In genomic region chr2:132421198-132421780, GRCh38 we compare ENCODE assay signal across 1 cellular context.
TF ChIP-seq lines count a peak whose summit lies in the region.

No MANE protein-coding gene starts in this region.

TF ChIP-seq in IMR-90, 13 proteins besides CTCF, POLR2A, EP300 and RAD21:
- no peak for TF ChIP-seq RCOR1 (IDR thresholded peaks at IDR 0.05; ENCODE audit: insufficient replicate concordance, low read length)
- no peak for TF ChIP-seq RFX5 (IDR thresholded peaks at IDR 0.05; ENCODE audit: low read depth, low read length)
- no peak for TF ChIP-seq SMC3 (IDR thresholded peaks at IDR 0.05; ENCODE audit: low read depth, low read length)
- TF ChIP-seq MAZ (IDR thresholded peaks at IDR 0.05; ENCODE audit: borderline replicate concordance, low read depth, low read length) = no peak
- TF ChIP-seq MXI1 (IDR thresholded peaks at IDR 0.05; ENCODE audit: borderline replicate concordance, low read depth, low read length) = no peak
- no peak for TF ChIP-seq CHD1 (IDR thresholded peaks at IDR 0.05; ENCODE audit: low read depth, low read length)
- TF ChIP-seq MAFK (IDR thresholded peaks at IDR 0.05; ENCODE audit: low read depth, low read length) = no peak
- TF ChIP-seq ELK1 (IDR thresholded peaks at IDR 0.05; ENCODE audit: borderline replicate concordance, low read depth, low read length) = no peak
- no peak for TF ChIP-seq BHLHE40 (IDR thresholded peaks at IDR 0.05; ENCODE audit: low read depth, low read length)
- no peak for TF ChIP-seq NFE2L2 (IDR thresholded peaks at IDR 0.05; ENCODE audit: low read depth, low read length)
- TF ChIP-seq FOS (IDR thresholded peaks at IDR 0.05; ENCODE audit: low read depth, low read length) = no peak
- no peak for TF ChIP-seq USF2 (IDR thresholded peaks at IDR 0.05; ENCODE audit: low read depth, low read length)
- no peak for TF ChIP-seq CEBPB (IDR thresholded peaks at IDR 0.05; ENCODE audit: low read depth, low read length)
